Comparison of ENCODE assay signal across 9 cellular contexts in the genomic region with DNA sequence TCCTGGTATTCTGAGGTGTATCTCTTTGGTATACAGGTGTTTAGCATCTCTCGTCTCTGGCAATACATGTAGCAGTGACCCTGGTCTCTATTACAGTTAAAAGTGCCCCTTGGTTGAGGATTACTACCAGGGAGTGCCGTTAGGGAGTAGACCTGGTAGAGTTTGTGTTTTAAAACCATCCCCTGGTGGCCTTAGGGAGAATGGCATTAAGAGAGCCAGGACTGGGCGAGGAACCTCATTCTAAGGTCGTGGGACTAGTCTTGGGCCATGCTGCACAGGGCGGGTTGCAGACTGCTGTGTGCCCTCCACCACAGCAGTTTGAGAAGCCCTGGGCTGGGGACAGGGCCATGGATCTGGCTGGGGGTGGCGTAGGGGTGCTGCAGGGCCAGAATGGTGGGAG. TPM values are rescaled to one million over a fixed set of nuclear protein-coding genes. Genes with fewer than 3 reads are reported as not detected.
DNase-seq lines count a peak whose midpoint lies in the region; ATAC-seq, FAIRE-seq and TF ChIP-seq lines count a peak whose summit lies in the region.
"Had no signal": no experiment of that assay in that cellular context is flagged by ENCODE, and none has a peak within 500 bp of the region (broad histone marks: within the 10 kb centered on the region; RNA-seq: fewer than 3 reads in every experiment).

No MANE protein-coding gene starts in this region.

- H2AK5ac ChIP-seq in trophoblast cell (ENCODE audit: low read length), result no peak overlapping the region

- H3K4ac ChIP-seq in trophoblast cell (ENCODE audit: low read depth, low read length), result no peak overlapping the region

- no peaks in the 10 kb centered on the region for H3K9me3 ChIP-seq in keratinocyte (ENCODE audit: control insufficient read depth, low read depth, low read length)
- H3K9me3 ChIP-seq in trophoblast cell (ENCODE audit: insufficient read depth, low read depth, low read length), result no peaks in the 10 kb centered on the region

- no peak overlapping the region for H3K14ac ChIP-seq in trophoblast cell (ENCODE audit: low read length)

- no peak overlapping the region for H2BK120ac ChIP-seq in trophoblast cell (ENCODE audit: insufficient read depth, low read length, poor library complexity)

- H3K27ac ChIP-seq in keratinocyte (ENCODE audit: control insufficient read depth, insufficient read depth, low read length), result no peak overlapping the region
- H3K27ac ChIP-seq in trophoblast cell (ENCODE audit: low read depth, low read length), result no peak overlapping the region

- H4K20me1 ChIP-seq in keratinocyte (ENCODE audit: control insufficient read depth, extremely low read depth, insufficient read depth, low read length), result no peaks in the 10 kb centered on the region

- no peak overlapping the region for H3K9ac ChIP-seq in keratinocyte (ENCODE audit: control insufficient read depth, extremely low read depth, insufficient read depth, low read length)
- H3K9ac ChIP-seq in trophoblast cell (ENCODE audit: low read length), result no peak overlapping the region

- no peaks in the 10 kb centered on the region for H3K79me2 ChIP-seq in keratinocyte (ENCODE audit: control insufficient read depth, insufficient read depth, low read length)
- H3K79me2 ChIP-seq in trophoblast cell (ENCODE audit: control insufficient read depth, insufficient read depth, low read length, poor library complexity), result no peaks in the 10 kb centered on the region

- H3K4me3 ChIP-seq in AG10803 (ENCODE audit: low read length), result no peak overlapping the region
- no peak overlapping the region for H3K4me3 ChIP-seq in astrocyte of the spinal cord (ENCODE audit: low read depth, low read length)
- H3K4me3 ChIP-seq in keratinocyte (ENCODE audit: control insufficient read depth in 2 of 3, extremely low read depth in 1 of 3, insufficient read depth in 2 of 3, low read depth in 1 of 3, low read length in 3 of 3), result no peak overlapping the region
- no peak overlapping the region for H3K4me3 ChIP-seq in trophoblast cell (ENCODE audit: low read depth, low read length)

- H3K79me1 ChIP-seq in trophoblast cell (ENCODE audit: low read length), result no peaks in the 10 kb centered on the region

- no peak for ATAC-seq in GM18519 (IDR thresholded peaks at IDR 0.05; ENCODE audit: low FRiP score, unreplicated experiment)
- ATAC-seq in GM19023 (IDR thresholded peaks at IDR 0.05; ENCODE audit: unreplicated experiment), result no peak

- no peaks in the 10 kb centered on the region for H3K9me1 ChIP-seq in keratinocyte (ENCODE audit: control insufficient read depth, extremely low read depth, insufficient read depth, low read length)

- H3K23ac ChIP-seq in trophoblast cell (ENCODE audit: low read length), result no peak overlapping the region

- H4K91ac ChIP-seq in trophoblast cell (ENCODE audit: low read depth, low read length), result no peak overlapping the region

- no CpG with 5 or more reads among the region's 6 CpGs for WGBS in trophoblast cell (ENCODE audit: extremely low coverage, insufficient coverage, insufficient read length)

- FAIRE-seq in keratinocyte (lab: Jason Lieb, UNC), result no peak

- H4K12ac ChIP-seq in trophoblast cell (ENCODE audit: low read depth, low read length), result no peak overlapping the region

- in situ Hi-C loops in astrocyte of the spinal cord (cut with HindIII; ENCODE audit: low sequenced_read_pairs), result no loop called here

- H3K4me2 ChIP-seq in keratinocyte (ENCODE audit: control insufficient read depth, extremely low read depth, insufficient read depth, low read depth, low read length) (no peak overlapping the region), trophoblast cell (ENCODE audit: low read length) (no peak overlapping the region)

- H3K27me3 ChIP-seq in keratinocyte (ENCODE audit: control insufficient read depth, extremely low read depth, insufficient read depth, low read length) (no peaks in the 10 kb centered on the region), trophoblast cell (ENCODE audit: insufficient read depth, low read length) (no peaks in the 10 kb centered on the region)

- dilution Hi-C loops in keratinocyte (cut with MboI; ENCODE audit: extremely low pct_ligation_motif_present, low sequenced_read_pairs), result loop anchor here (25.0 kb wide), 1 partner anchor 178 kb away; no protein-coding TSS in a partner anchor

- H3K4me1 ChIP-seq in keratinocyte (ENCODE audit: control insufficient read depth, extremely low read depth, insufficient read depth, low read length) (no peaks in the 10 kb centered on the region), trophoblast cell (ENCODE audit: control insufficient read depth in 1 of 2, insufficient read depth in 2 of 2, low read length in 2 of 2) (no peaks in the 10 kb centered on the region)

- no peak for DNase-seq in AG10803 (ENCODE audit: low read depth)
- peak; percentile 2 for DNase-seq in HCEC 1CT
- no peak for DNase-seq in astrocyte of the spinal cord (ENCODE audit: low read depth, low spot score)
- no peak for DNase-seq in keratinocyte (ENCODE audit: low read depth, low spot score)
- no peak for DNase-seq in trophoblast cell
- no peak for DNase-seq in NK-92 (lab: John Stamatoyannopoulos, UW; ENCODE audit: unreplicated experiment)
- DNase-seq: NCI-H2029 treated with DMSO at 0.1 percent for 48 hours had no signal

- H3K18ac ChIP-seq in trophoblast cell (ENCODE audit: low read length), result no peak overlapping the region

- H4K8ac ChIP-seq in trophoblast cell (ENCODE audit: low read depth, low read length), result no peak overlapping the region

- H2AFZ ChIP-seq in keratinocyte (ENCODE audit: control insufficient read depth, low read length) (no peak overlapping the region), trophoblast cell (ENCODE audit: insufficient read depth, low read length, poor library complexity) (no peak overlapping the region)

- H3K36me3 ChIP-seq in keratinocyte (ENCODE audit: control insufficient read depth in 2 of 2, extremely low read depth in 1 of 2, insufficient read depth in 2 of 2, low read length in 2 of 2), result peaks cover 0 to 1% of the 10 kb centered on the region in 2 experiments
- no peaks in the 10 kb centered on the region for H3K36me3 ChIP-seq in trophoblast cell (ENCODE audit: control insufficient read depth in 1 of 2, insufficient read depth in 2 of 2, low read length in 2 of 2)

- H2BK5ac ChIP-seq in trophoblast cell (ENCODE audit: low read depth, low read length, poor library complexity), result no peak overlapping the region

- no peak overlapping the region for H2BK12ac ChIP-seq in trophoblast cell (ENCODE audit: low read length)

- TF ChIP-seq CTCF in AG10803 (conservative IDR thresholded peaks at IDR 0.05; ENCODE audit: low read length) (peak; percentile 44), astrocyte of the spinal cord (IDR thresholded peaks at IDR 0.05; ENCODE audit: low read depth, low read length) (peak; percentile 52), keratinocyte (optimal IDR thresholded peaks at IDR 0.05 in 1 of 3, IDR thresholded peaks at IDR 0.05 in 1 of 3, conservative IDR thresholded peaks at IDR 0.05 in 1 of 3; ENCODE audit: extremely low read depth in 1 of 3, insufficient read depth in 2 of 3, low read length in 3 of 3) (peak; percentile 20 to 46 (median 38))

RNA-seq across cellular contexts. Expression of a gene that starts 35.0 kb away (rescaled TPM):
- 2.6 to 4.4 TPM (median 3.4 TPM) in 3 replicates for polyA plus RNA-seq in keratinocyte
- 1.1 TPM for polyA plus RNA-seq in keratinocyte (2011; ENCODE audit: low read depth)
- 1.2 and 2.4 TPM in 2 replicates for polyA plus RNA-seq in keratinocyte (2011; cell fraction: cytosol; rRNA removed)
- 3.5 and 4.5 TPM in 2 replicates for polyA plus RNA-seq in keratinocyte (2011; cell fraction: nucleus; rRNA removed)
- 3.0 and 4.4 TPM in 2 replicates for polyA plus RNA-seq in keratinocyte (2012; ENCODE audit: low replicate concordance)
- polyA minus RNA-seq in keratinocyte, result 3.4 to 4.9 TPM (median 3.6 TPM) in 3 replicates
- polyA minus RNA-seq in keratinocyte (2011; cell fraction: cytosol; rRNA and poly(A)+ RNA removed), result 2.9 TPM
- polyA minus RNA-seq in keratinocyte (2011; cell fraction: nucleus; rRNA and poly(A)+ RNA removed), result 3.7 and 6.5 TPM in 2 replicates
- 6.2 and 6.3 TPM in 2 replicates for polyA plus RNA-seq in trophoblast cell (2013)
